2 cellular contexts compared by ENCODE assay signal in genomic region chr15:99283739-99284138, GRCh38.
A peak's percentile ranks its signal among the peaks of the same experiment; 100 is the strongest.
TF ChIP-seq lines count a peak whose summit lies in the region.

No MANE protein-coding gene starts in this region.

TF ChIP-seq in endothelial cell of umbilical vein, 7 proteins besides CTCF, POLR2A, EP300 and RAD21:
- TF ChIP-seq MAX (IDR thresholded peaks at IDR 0.05; ENCODE audit: insufficient read depth, insufficient read length) (no peak), FOS (IDR thresholded peaks at IDR 0.05; ENCODE audit: borderline replicate concordance, insufficient read depth, low read length) (peak; percentile 70)

TF ChIP-seq in SK-N-SH treated with all-trans-retinoic acid at 6 μM for 48 hours, 23 proteins besides CTCF, POLR2A, EP300 and RAD21:
- no peak for TF ChIP-seq TSHZ2 (CRISPR knock-in tag; IDR thresholded peaks at IDR 0.05)
- no peak for TF ChIP-seq SNAI2 (CRISPR knock-in tag; IDR thresholded peaks at IDR 0.05)
- TF ChIP-seq POU6F1 (CRISPR knock-in tag; IDR thresholded peaks at IDR 0.05; ENCODE audit: borderline replicate concordance, low read depth): no peak
- no peak for TF ChIP-seq ZNF8 (CRISPR knock-in tag; IDR thresholded peaks at IDR 0.05)
- TF ChIP-seq TOX (CRISPR knock-in tag; IDR thresholded peaks at IDR 0.05; ENCODE audit: borderline replicate concordance): no peak
- TF ChIP-seq OSR1 (CRISPR knock-in tag; IDR thresholded peaks at IDR 0.05): no peak
- no peak for TF ChIP-seq ESRRG (CRISPR knock-in tag; IDR thresholded peaks at IDR 0.05)
TF ChIP-seq in SK-N-SH treated with all-trans-retinoic acid at 6 μM for 48 hours: peak in this region for 0.
